In genomic region chr3:5301671-5302297, GRCh38 we compare ENCODE assay signal across 20 cellular contexts.
DNase-seq lines count a peak whose midpoint lies in the region; ATAC-seq and TF ChIP-seq lines count a peak whose summit lies in the region.
"Had no signal": no experiment of that assay in that cellular context is flagged by ENCODE, and none has a peak within 500 bp of the region (broad histone marks: within the 10 kb centered on the region; RNA-seq: fewer than 3 reads in every experiment).

No MANE protein-coding gene starts in this region.

- H3K27me3 Mint-ChIP-seq in brain, result peaks cover 4% of the 10 kb centered on the region

- H3K27me3 ChIP-seq in right lobe of liver, result no peaks in the 10 kb centered on the region
- H3K27me3 ChIP-seq: SJSA1, tibial artery had no signal

- H3K4me3 ChIP-seq in right lobe of liver, result no peak overlapping the region
- H3K4me3 ChIP-seq: SJSA1, tibial artery had no signal

- no peaks in the 10 kb centered on the region for H3K9me3 ChIP-seq in right lobe of liver
- H3K9me3 ChIP-seq: SJSA1, tibial artery had no signal

- WGBS in right lobe of liver (ENCODE audit: insufficient coverage, low coverage, low lambda C conversion rate, missing lambda C conversion rate), result 48% methylated on average over 7 of the region's 7 CpGs

- H3K4me1 ChIP-seq in right lobe of liver, result no peaks in the 10 kb centered on the region
- H3K4me1 ChIP-seq: SJSA1 had no signal

- H3K4me1 Mint-ChIP-seq in brain, result peaks cover 29% of the 10 kb centered on the region
- H3K4me1 Mint-ChIP-seq: activated naive CD8-positive, alpha-beta T cell treated with anti-CD3 and anti-CD28 coated beads, Interleukin-2, amount 50 U/mL, for 24 hours had no signal

- intact Hi-C loops in left cardiac atrium (cut with DNase I), result loop anchor here in 1 of 2 donors (10.0 kb wide), 1 partner anchor 1493 kb away; no protein-coding TSS in a partner anchor
- intact Hi-C loops in right lobe of liver (cut with DNase I), result no loop called here

- H3K9me3 Mint-ChIP-seq in brain, result peaks cover 0 to 2% (median 0%) of the 10 kb centered on the region in 5 experiments
- H3K9me3 Mint-ChIP-seq: activated naive CD8-positive, alpha-beta T cell treated with anti-CD3 and anti-CD28 coated beads, Interleukin-2, amount 50 U/mL, for 24 hours; naive B cell; stimulated activated naive CD8-positive, alpha-beta T cell treated with anti-CD3 and anti-CD28 coated beads, Interleukin-15, amount 100 ng/mL, for 72 hours had no signal

- peak overlapping the region in 4 of 5 experiments; percentile 52 to 94 (median 78) for H3K27ac Mint-ChIP-seq in brain
- H3K27ac Mint-ChIP-seq: activated naive CD8-positive, alpha-beta T cell treated with anti-CD3 and anti-CD28 coated beads, Interleukin-2, amount 50 U/mL, for 24 hours; stimulated activated naive CD8-positive, alpha-beta T cell treated with anti-CD3 and anti-CD28 coated beads, Interleukin-15, amount 100 ng/mL, for 72 hours had no signal

- POLR2A ChIA-PET in GM10248 (lab: Yijun Ruan, JAX), result no interaction called here

- CTCF ChIA-PET in GM10248 (lab: Yijun Ruan, JAX), result interaction anchor here (1.5 to 1.6 kb wide), 2 partner anchors 25 to 75 kb away, joined by 3 read pairs; no protein-coding TSS in a partner anchor

- no peak overlapping the region for H3K27ac ChIP-seq in right lobe of liver
- H3K27ac ChIP-seq: C4-2B, SJSA1, tibial artery had no signal

- H3K4me3 Mint-ChIP-seq in brain, result peak overlapping the region in 1 of 5 experiments; percentile 29
- H3K4me3 Mint-ChIP-seq: activated naive CD8-positive, alpha-beta T cell treated with anti-CD3 and anti-CD28 coated beads, Interleukin-2, amount 50 U/mL, for 24 hours; naive B cell; stimulated activated naive CD8-positive, alpha-beta T cell treated with anti-CD3 and anti-CD28 coated beads, Interleukin-15, amount 100 ng/mL, for 72 hours had no signal

- H3K36me3 ChIP-seq in right lobe of liver, result no peaks in the 10 kb centered on the region
- H3K36me3 ChIP-seq: SJSA1, tibial artery had no signal

- peak; percentile 2 for DNase-seq in ELR (ENCODE audit: low read depth)
- DNase-seq in left cardiac atrium, result no peak
- peak; percentile 51 for DNase-seq in putamen (ENCODE audit: low spot score)
- DNase-seq in right lobe of liver, result no peak
- no peak for DNase-seq in stimulated activated CD4-positive, alpha-beta T cell treated with anti-CD3 and anti-CD28 coated beads, Interleukin-4, amount 100 ng/mL, for 24 hours
- DNase-seq in NCI-H1105 treated with DMSO at 0.1 percent for 48 hours (lab: John Stamatoyannopoulos, UW), result no peak
- DNase-seq in GM10248 (ENCODE audit: extremely low spot score), result no peak
- DNase-seq: activated gamma-delta T cell treated with Interleukin-2 at 50 U/mL for 16 hours; activated naive CD8-positive, alpha-beta T cell treated with anti-CD3 and anti-CD28 coated beads, Interleukin-2, amount 50 U/mL, for 24 hours; effector CD8-positive, alpha-beta T cell; GOT3; kidney; naive B cell; NCI-H1694; NCI-H510A treated with DMSO at 0.1 percent for 48 hours; stimulated activated naive CD8-positive, alpha-beta T cell treated with anti-CD3 and anti-CD28 coated beads, Interleukin-15, amount 100 ng/mL, for 72 hours; tibial artery had no signal

- TF ChIP-seq CTCF in brain (conservative IDR thresholded peaks at IDR 0.05) (no peak), right lobe of liver (IDR thresholded peaks at IDR 0.05) (no peak), GM10248 (IDR thresholded peaks at IDR 0.05; ENCODE audit: control extremely low read depth, extremely low read depth, low read depth, missing control alignments) (no peak)

- ATAC-seq in left cardiac atrium (peak; percentile 47 to 81), right lobe of liver (no peak)
- ATAC-seq: activated naive CD8-positive, alpha-beta T cell treated with anti-CD3 and anti-CD28 coated beads, Interleukin-2, amount 50 U/mL, for 24 hours had no signal

- TF ChIP-seq POLR2A in right lobe of liver (IDR thresholded peaks at IDR 0.05), result no peak

- H3K36me3 Mint-ChIP-seq in brain, result no peaks in the 10 kb centered on the region

Comparison
In these comparisons a context has a peak if more than half of its experiments do, and no peak if none do; other contexts are left out.
1. DNase-seq: peak in ELR (single experiment) and putamen (single experiment); none in left cardiac atrium (single experiment), right lobe of liver (0 of 3), stimulated activated CD4-positive, alpha-beta T cell treated with anti-CD3 and anti-CD28 coated beads, Interleukin-4, amount 100 ng/mL, for 24 hours (single experiment), NCI-H1105 treated with DMSO at 0.1 percent for 48 hours (single experiment) and GM10248 (single experiment).
2. ATAC-seq: peak in left cardiac atrium (2 of 2); none in right lobe of liver (0 of 4).